8 cellular contexts compared by ENCODE assay signal in the genomic region with DNA sequence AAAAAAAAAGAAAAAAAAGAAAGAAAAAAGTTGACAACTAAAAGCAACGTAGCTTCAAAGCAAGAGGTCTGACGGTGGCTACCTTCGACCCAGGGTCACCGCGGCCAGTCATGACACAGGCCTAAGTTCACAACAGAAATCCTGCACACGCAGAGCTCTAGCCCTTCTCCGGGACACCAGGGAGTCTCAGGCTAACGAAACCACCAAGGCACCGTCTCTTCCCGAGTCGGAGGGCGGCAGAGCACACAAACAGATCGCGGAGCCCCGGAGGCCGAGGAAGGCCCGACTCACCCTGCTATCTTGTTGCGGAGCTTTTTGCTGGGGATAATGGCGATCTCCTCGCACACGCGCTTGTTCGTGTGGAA. TPM values are rescaled to one million over a fixed set of nuclear protein-coding genes. Genes with fewer than 3 reads are reported as not detected.
DNase-seq lines count a peak whose midpoint lies in the region; FAIRE-seq and TF ChIP-seq lines count a peak whose summit lies in the region.

No MANE protein-coding gene starts in this region.

- BruUV-seq in endothelial cell of umbilical vein (replicated peaks; lab: Mats Ljungman, UMichigan): no TSS peak

- H3K9me3 Mint-ChIP-seq in nephron: no peaks in the 10 kb centered on the region

- dilution Hi-C loops in endothelial cell of umbilical vein (cut with MboI; ENCODE audit: extremely low pct_ligation_motif_present, low sequenced_read_pairs): no loop called here

- H2AFZ ChIP-seq in endothelial cell of umbilical vein (ENCODE audit: low read depth, low read length): no peak overlapping the region

- TF ChIP-seq CTCF in GM12875 (IDR thresholded peaks at IDR 0.05; ENCODE audit: borderline replicate concordance, insufficient read depth, low read depth, low read length) (no peak), endothelial cell of umbilical vein (IDR thresholded peaks at IDR 0.05; ENCODE audit: extremely low read depth in 1 of 2, insufficient read depth in 1 of 2, low read depth in 1 of 2, low read length in 2 of 2) (no peak), nephron (IDR thresholded peaks at IDR 0.05; ENCODE audit: unreplicated experiment in 3 of 3) (no peak), GM13976 (IDR thresholded peaks at IDR 0.05; ENCODE audit: borderline replicate concordance, control extremely low read depth, extremely low read depth, insufficient read depth, missing control alignments) (no peak)

- H3K27ac ChIP-seq in endothelial cell of umbilical vein (ENCODE audit: insufficient read depth, low read depth, low read length): peak overlapping the region; percentile 27

- H3K27me3 ChIP-seq in NT2/D1 (ENCODE audit: insufficient read depth, insufficient read length) (no peaks in the 10 kb centered on the region), endothelial cell of umbilical vein (ENCODE audit: control insufficient read depth in 2 of 2, insufficient read depth in 2 of 2, low read length in 2 of 2) (peaks cover under 1 to 8% of the 10 kb centered on the region in 2 experiments)

- H3K36me3 Mint-ChIP-seq in nephron (ENCODE audit: low read depth): peaks cover 38% of the 10 kb centered on the region

- peak overlapping the region; percentile 97 to 99 (median 99) for H3K27ac Mint-ChIP-seq in nephron

- no peaks in the 10 kb centered on the region for H3K9me1 ChIP-seq in endothelial cell of umbilical vein (replicated peaks; ENCODE audit: control insufficient read depth, extremely low read depth, insufficient read depth, low read length)

- intact Hi-C loops in endothelial cell of umbilical vein (cut with micrococcal nuclease): loop anchor here (2.0 to 5.0 kb wide), 6 partner anchors 213 to 668 kb away; a partner anchor contains a TSS

- CTCF ChIA-PET in endothelial cell of umbilical vein (lab: Charles Lee): interaction anchor here (0.6 to 2.5 kb wide), 8 partner anchors 9 to 903 kb away, joined by 3 to 28 read pairs (median 5); no protein-coding TSS in a partner anchor

- POLR2A ChIA-PET in endothelial cell of umbilical vein (lab: Charles Lee): interaction anchor here (1.1 to 2.2 kb wide), 4 partner anchors 9 to 271 kb away, joined by 3 to 16 read pairs (median 4); no protein-coding TSS in a partner anchor

- H3K4me3 ChIP-seq in GM12875 (ENCODE audit: low read depth, low read length) (peak overlapping the region; percentile 90), NT2/D1 (ENCODE audit: insufficient read length, low read depth) (peak overlapping the region; percentile 99), endothelial cell of umbilical vein (replicated peaks in 1 of 3; ENCODE audit: insufficient read depth in 1 of 3, low read depth in 1 of 3, low read length in 3 of 3) (peak overlapping the region; percentile 73 to 87 (median 86))

- no peak for DNase-seq in NT2/D1 (ENCODE audit: low read depth, low spot score)
- no peak for DNase-seq in endothelial cell of umbilical vein (ENCODE audit: low read depth, low spot score)
- DNase-seq in GM13976 (ENCODE audit: low spot score): no peak
- DNase-seq in DMS53 treated with DMSO at 0.1 percent for 48 hours (lab: John Stamatoyannopoulos, UW; ENCODE audit: unreplicated experiment): no peak
- no peak for DNase-seq in NCI-H1436 treated with DMSO at 0.1 percent for 48 hours (lab: John Stamatoyannopoulos, UW)
- DNase-seq in epidermal melanocyte (ENCODE audit: insufficient read length, low spot score): no peak

- peak overlapping the region; percentile 97 to 99 (median 98) for H3K4me3 Mint-ChIP-seq in nephron

- H3K9ac ChIP-seq in NT2/D1 (ENCODE audit: insufficient read length, low read depth): peak overlapping the region; percentile 100
- peak overlapping the region; percentile 94 for H3K9ac ChIP-seq in endothelial cell of umbilical vein (replicated peaks; ENCODE audit: extremely low read depth, insufficient read depth, low read length)

- H4K20me1 ChIP-seq in endothelial cell of umbilical vein (replicated peaks; ENCODE audit: control insufficient read depth, extremely low read depth, insufficient read depth, low read length): peaks cover 3% of the 10 kb centered on the region

- peaks cover 49% of the 10 kb centered on the region for H3K36me3 ChIP-seq in NT2/D1 (ENCODE audit: insufficient read depth, insufficient read length, low read length)
- H3K36me3 ChIP-seq in endothelial cell of umbilical vein (ENCODE audit: control insufficient read depth in 2 of 2, extremely low read depth in 1 of 2, insufficient read depth in 2 of 2, low read length in 2 of 2): peaks cover 26 to 27% of the 10 kb centered on the region in 2 experiments

- no peaks in the 10 kb centered on the region for H3K9me3 ChIP-seq in NT2/D1 (ENCODE audit: insufficient read depth, low read length)
- no peaks in the 10 kb centered on the region for H3K9me3 ChIP-seq in endothelial cell of umbilical vein (replicated peaks; ENCODE audit: control insufficient read depth, insufficient read depth, low read length)

- no peak for TF ChIP-seq POLR2A in endothelial cell of umbilical vein (IDR thresholded peaks at IDR 0.05; ENCODE audit: low read depth, low read length)

- H3K4me2 ChIP-seq in endothelial cell of umbilical vein (ENCODE audit: insufficient read depth, low read length): peak overlapping the region; percentile 90

- in situ Hi-C loops in GM13976 (cut with MboI; ENCODE audit: low sequenced_read_pairs, unreplicated experiment): loop anchor here (10.0 kb wide), 1 partner anchor 465 kb away; no protein-coding TSS in a partner anchor

- H3K27me3 Mint-ChIP-seq in nephron (ENCODE audit: low read depth): no peaks in the 10 kb centered on the region

- H3K4me1 ChIP-seq in NT2/D1 (ENCODE audit: insufficient read depth, insufficient read length) (peaks cover 8% of the 10 kb centered on the region), endothelial cell of umbilical vein (ENCODE audit: control insufficient read depth, extremely low read depth, insufficient read depth, low read length) (peaks cover 17% of the 10 kb centered on the region)

- FAIRE-seq in endothelial cell of umbilical vein (lab: Jason Lieb, UNC): peak; percentile 35

- H3K4me1 Mint-ChIP-seq in nephron: peaks cover 37% of the 10 kb centered on the region

- H3K79me2 ChIP-seq in endothelial cell of umbilical vein (ENCODE audit: control insufficient read depth, insufficient read depth, low read length): peaks cover 42% of the 10 kb centered on the region

TF ChIP-seq in endothelial cell of umbilical vein, 7 proteins besides CTCF, POLR2A, EP300 and RAD21:
- TF ChIP-seq JUN (IDR thresholded peaks at IDR 0.05; ENCODE audit: borderline replicate concordance, insufficient read depth, insufficient read length, low read depth) (no peak), EZH2 (IDR thresholded peaks at IDR 0.05; ENCODE audit: borderline replicate concordance, low read depth, low read length, severe bottlenecking) (no peak), GATA2 (IDR thresholded peaks at IDR 0.05; ENCODE audit: insufficient read depth, insufficient read length, low read depth, low read length) (no peak), FOS (IDR thresholded peaks at IDR 0.05; ENCODE audit: borderline replicate concordance, insufficient read depth, low read length) (no peak), POLR2AphosphoS5 (IDR thresholded peaks at IDR 0.05; ENCODE audit: insufficient read depth, low read depth, low read length) (no peak), MYC (IDR thresholded peaks at IDR 0.05; ENCODE audit: low read depth, low read length) (no peak)
- TF ChIP-seq, protein P1, sequence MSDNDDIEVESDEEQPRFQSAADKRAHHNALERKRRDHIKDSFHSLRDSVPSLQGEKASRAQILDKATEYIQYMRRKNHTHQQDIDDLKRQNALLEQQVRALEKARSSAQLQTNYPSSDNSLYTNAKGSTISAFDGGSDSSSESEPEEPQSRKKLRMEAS (IDR thresholded peaks at IDR 0.05; ENCODE audit: insufficient read depth, insufficient read length): no peak

RNA-seq across cellular contexts. Expression of a gene that starts 0.6 kb away (rescaled TPM):
- total RNA-seq in endothelial cell of umbilical vein: 1,599 and 1,690 TPM in 2 replicates
- 2,963 and 4,382 TPM in 2 replicates for polyA plus RNA-seq in endothelial cell of umbilical vein
- polyA plus RNA-seq in endothelial cell of umbilical vein (2011; cell fraction: cytosol; rRNA removed): 5,669 and 6,878 TPM in 2 replicates
- 1,034 and 1,394 TPM in 2 replicates for polyA plus RNA-seq in endothelial cell of umbilical vein (2011; cell fraction: nucleus; rRNA removed)
- 3,423 and 3,618 TPM in 2 replicates for polyA plus RNA-seq in endothelial cell of umbilical vein (2012)
- polyA minus RNA-seq in endothelial cell of umbilical vein: 731 and 879 TPM in 2 replicates
- 991 TPM for polyA minus RNA-seq in endothelial cell of umbilical vein (2011; cell fraction: cytosol; rRNA and poly(A)+ RNA removed)
- 155 and 219 TPM in 2 replicates for polyA minus RNA-seq in endothelial cell of umbilical vein (2011; cell fraction: nucleus; rRNA and poly(A)+ RNA removed)
